In the genomic region with DNA sequence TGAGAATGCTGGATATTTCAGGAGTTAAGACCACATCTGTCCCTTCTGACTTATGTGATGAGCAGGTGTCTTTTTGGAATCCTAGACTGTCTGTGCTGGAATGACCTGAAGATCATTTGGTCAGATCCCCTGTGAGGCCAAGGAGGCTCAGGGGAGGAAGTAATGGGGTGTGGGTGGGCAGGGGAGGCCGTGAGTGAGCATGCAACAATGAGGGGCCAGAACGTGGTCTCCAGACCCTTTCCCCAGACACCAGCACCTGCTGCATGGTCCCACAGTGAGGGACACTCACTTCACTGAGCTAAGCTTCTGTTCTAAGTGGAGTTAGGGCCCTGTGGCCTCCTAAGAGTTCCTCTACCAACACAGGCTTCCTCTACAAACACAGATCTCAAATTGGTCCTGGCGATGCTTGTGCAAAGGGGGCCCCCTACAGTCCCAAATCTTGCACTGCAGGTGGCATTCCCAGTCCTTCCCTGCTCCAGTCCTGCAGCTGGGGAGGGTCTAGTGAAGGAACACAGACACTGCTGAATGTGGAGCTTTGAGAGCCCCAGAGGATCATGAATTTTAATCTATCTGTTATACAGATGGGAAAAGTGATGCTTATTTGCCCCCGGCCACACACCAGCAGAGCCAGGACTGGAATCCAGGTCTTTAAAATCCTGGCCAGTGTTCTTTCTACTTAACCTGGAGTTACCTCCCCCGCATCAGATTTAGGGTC, we compare ENCODE assay signal across 1 cellular context.
A peak's percentile ranks its signal among the peaks of the same experiment; 100 is the strongest.
TF ChIP-seq lines count a peak whose summit lies in the region.

No MANE protein-coding gene starts in this region.

TF ChIP-seq in IMR-90, 13 proteins besides CTCF, POLR2A, EP300 and RAD21:
- peak; percentile 77 for TF ChIP-seq SMC3 (IDR thresholded peaks at IDR 0.05; ENCODE audit: low read depth, low read length)
- TF ChIP-seq, protein P1, sequence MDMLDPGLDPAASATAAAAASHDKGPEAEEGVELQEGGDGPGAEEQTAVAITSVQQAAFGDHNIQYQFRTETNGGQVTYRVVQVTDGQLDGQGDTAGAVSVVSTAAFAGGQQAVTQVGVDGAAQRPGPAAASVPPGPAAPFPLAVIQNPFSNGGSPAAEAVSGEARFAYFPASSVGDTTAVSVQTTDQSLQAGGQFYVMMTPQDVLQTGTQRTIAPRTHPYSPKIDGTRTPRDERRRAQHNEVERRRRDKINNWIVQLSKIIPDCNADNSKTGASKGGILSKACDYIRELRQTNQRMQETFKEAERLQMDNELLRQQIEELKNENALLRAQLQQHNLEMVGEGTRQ (IDR thresholded peaks at IDR 0.05; ENCODE audit: low read depth, low read length) = no peak
- no peak for TF ChIP-seq MAFK (IDR thresholded peaks at IDR 0.05; ENCODE audit: low read depth, low read length)
- TF ChIP-seq RFX5 (IDR thresholded peaks at IDR 0.05; ENCODE audit: low read depth, low read length) = no peak
- TF ChIP-seq RCOR1 (IDR thresholded peaks at IDR 0.05; ENCODE audit: insufficient replicate concordance, low read length) = no peak
- TF ChIP-seq, protein P2, sequence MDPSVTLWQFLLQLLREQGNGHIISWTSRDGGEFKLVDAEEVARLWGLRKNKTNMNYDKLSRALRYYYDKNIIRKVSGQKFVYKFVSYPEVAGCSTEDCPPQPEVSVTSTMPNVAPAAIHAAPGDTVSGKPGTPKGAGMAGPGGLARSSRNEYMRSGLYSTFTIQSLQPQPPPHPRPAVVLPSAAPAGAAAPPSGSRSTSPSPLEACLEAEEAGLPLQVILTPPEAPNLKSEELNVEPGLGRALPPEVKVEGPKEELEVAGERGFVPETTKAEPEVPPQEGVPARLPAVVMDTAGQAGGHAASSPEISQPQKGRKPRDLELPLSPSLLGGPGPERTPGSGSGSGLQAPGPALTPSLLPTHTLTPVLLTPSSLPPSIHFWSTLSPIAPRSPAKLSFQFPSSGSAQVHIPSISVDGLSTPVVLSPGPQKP (IDR thresholded peaks at IDR 0.05; ENCODE audit: borderline replicate concordance, low read depth, low read length) = no peak
